36 cellular contexts compared by ENCODE assay signal in the genomic region with DNA sequence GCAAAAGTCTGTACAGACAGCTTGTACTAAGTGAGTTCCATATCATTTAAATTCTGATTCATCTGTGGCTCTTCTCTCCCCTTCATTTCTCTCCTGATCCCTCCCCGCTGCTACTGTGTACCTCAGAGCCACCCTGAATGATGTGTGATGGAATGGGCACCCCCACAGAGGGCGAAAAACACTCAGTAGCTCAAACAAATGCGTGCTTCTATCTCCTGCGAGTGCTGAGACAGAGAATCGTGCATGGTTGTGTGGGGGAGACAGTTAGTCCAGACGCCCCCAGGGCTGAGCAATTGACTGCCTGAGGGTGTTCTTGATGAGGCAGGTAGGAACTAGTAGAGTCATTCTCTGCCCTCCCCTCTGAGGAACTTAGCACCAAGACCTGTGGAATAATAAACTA.
"Had no signal": no experiment of that assay in that cellular context is flagged by ENCODE, and none has a peak within 500 bp of the region (broad histone marks: within the 10 kb centered on the region; RNA-seq: fewer than 3 reads in every experiment).

No MANE protein-coding gene starts in this region.

- H3K36me3 Mint-ChIP-seq: activated CD4-positive, alpha-beta memory T cell treated with anti-CD3 and anti-CD28 coated beads for 36 hours; activated naive CD4-positive, alpha-beta T cell treated with anti-CD3 and anti-CD28 coated beads, Interleukin-2, amount 50 U/mL, for 72 hours; activated naive CD8-positive, alpha-beta T cell treated with anti-CD3 and anti-CD28 coated beads for 36 hours had no signal

- H3K27ac Mint-ChIP-seq: activated B cell treated with CpG ODN at 0.5 μM for 24 hours; activated CD4-positive, alpha-beta memory T cell treated with anti-CD3 and anti-CD28 coated beads for 36 hours; activated CD4-positive, alpha-beta T cell treated with anti-CD3 and anti-CD28 coated beads, Interleukin-2, amount 10 ng/mL, durations not matched to agents 24 days and 14 days; activated CD8-positive, alpha-beta T cell treated with anti-CD3 and anti-CD28 coated beads for 36 hours; activated naive CD4-positive, alpha-beta T cell treated with anti-CD3 and anti-CD28 coated beads for 36 hours; activated naive CD4-positive, alpha-beta T cell treated with anti-CD3 and anti-CD28 coated beads, Interleukin-2, amount 50 U/mL, for 72 hours; activated naive CD8-positive, alpha-beta T cell treated with anti-CD3 and anti-CD28 coated beads for 36 hours; activated T-cell treated with anti-CD3 and anti-CD28 coated beads, Interleukin-2, amount 50 U/mL, for 72 hours; activated T-helper 1 cell treated with anti-CD3 and anti-CD28 coated beads, Interleukin-12 subunit alpha, Interleukin-12 subunit beta, Interleukin-2, Interleukin-4 antibody, amounts not matched to agents 30 ng/mL and 10 ng/mL and 1 ng/mL, durations not matched to agents 14 hours and 24 hours and 36 hours; activated T-helper 17 cell treated with anti-CD3 and anti-CD28 coated beads, Interleukin-2, amount 50 U/mL, for 72 hours; T-helper 1 cell treated with Interleukin-12 subunit alpha and Interleukin-12 subunit beta and Interleukin-4 antibody, amounts not matched to agents 30 μg/mL and 1 μg/mL, for 36 hours; T-helper 2 cell treated with Interferon-gamma antibody and Interleukin-4, amounts not matched to agents 5 μg/mL and 100 μg/mL, for 36 hours had no signal

- H3K27me3 Mint-ChIP-seq: activated B cell treated with CpG ODN at 0.5 μM for 24 hours had no signal

- H3K27ac ChIP-seq: adrenal gland, body of pancreas, brain microvascular endothelial cell, breast epithelium, VCaP had no signal

- DNase-seq: activated B cell treated with CpG ODN at 0.5 μM for 24 hours; activated CD4-positive, alpha-beta memory T cell treated with anti-CD3 and anti-CD28 coated beads for 36 hours; activated CD4-positive, alpha-beta T cell treated with anti-CD3 and anti-CD28 coated beads for 4 hours; activated CD4-positive, alpha-beta T cell treated with anti-CD3 and anti-CD28 coated beads, Interleukin-2, amount 10 ng/mL, durations not matched to agents 24 days and 14 days; activated CD4-positive, alpha-beta T cell treated with anti-CD3 and anti-CD28 coated beads, Interleukin-2, amount 50 U/mL, for 1 hour; activated CD4-positive, alpha-beta T cell treated with anti-CD3 and anti-CD28 coated beads, Interleukin-2, amount 50 U/mL, for 4 hours; activated CD4-positive, CD25-positive, alpha-beta regulatory T cell treated with anti-CD3 and anti-CD28 coated beads, Interleukin-2, amount 50 U/mL, for 72 hours; activated CD8-positive, alpha-beta memory T cell treated with anti-CD3 and anti-CD28 coated beads, Interleukin-2, amount 50 U/mL, for 4 hours; activated CD8-positive, alpha-beta T cell treated with anti-CD3 and anti-CD28 coated beads for 36 hours; activated effector memory CD4-positive, alpha-beta T cell treated with anti-CD3 and anti-CD28 coated beads, Interleukin-2, amount 50 U/mL, for 16 hours; activated gamma-delta T cell treated with Interleukin-2 at 50 U/mL for 16 hours; activated naive CD4-positive, alpha-beta T cell; activated naive CD4-positive, alpha-beta T cell treated with anti-CD3 and anti-CD28 coated beads for 36 hours; activated naive CD4-positive, alpha-beta T cell treated with anti-CD3 and anti-CD28 coated beads, Interleukin-2, amount 50 U/mL, for 16 hours; activated naive CD8-positive, alpha-beta T cell treated with anti-CD3 and anti-CD28 coated beads for 36 hours; activated T-cell treated with anti-CD3 and anti-CD28 coated beads for 4 hours; activated T-cell treated with anti-CD3 and anti-CD28 coated beads, Interleukin-2, amount 50 U/mL, for 1 hour; activated T-cell treated with anti-CD3 and anti-CD28 coated beads, Interleukin-2, amount 50 U/mL, for 4 hours; activated T-cell treated with anti-CD3 and anti-CD28 coated beads, Interleukin-2, amount 50 U/mL, for 72 hours; adrenal gland; amniotic stem cell; aorta; body of pancreas; brain microvascular endothelial cell; SW 1271; T-helper 1 cell; T-helper 2 cell; T-helper 9 cell had no signal

- H3K4me1 ChIP-seq: adrenal gland, body of pancreas, breast epithelium had no signal

- H3K9me3 ChIP-seq: adrenal gland, body of pancreas had no signal

- H3K36me3 ChIP-seq: adrenal gland, brain microvascular endothelial cell, breast epithelium had no signal

- H3K4me3 ChIP-seq: adrenal gland, body of pancreas, breast epithelium had no signal

- H3K4me1 Mint-ChIP-seq: activated B cell treated with CpG ODN at 0.5 μM for 24 hours; activated CD4-positive, alpha-beta T cell treated with anti-CD3 and anti-CD28 coated beads, Interleukin-2, amount 10 ng/mL, durations not matched to agents 24 days and 14 days; activated naive CD8-positive, alpha-beta T cell treated with anti-CD3 and anti-CD28 coated beads for 36 hours; activated T-helper 17 cell treated with anti-CD3 and anti-CD28 coated beads, Interleukin-2, amount 50 U/mL, for 72 hours; central memory CD8-positive, alpha-beta T cell had no signal

- H3K27me3 ChIP-seq: adrenal gland, body of pancreas, brain microvascular endothelial cell had no signal

- H3K4me3 Mint-ChIP-seq: activated B cell treated with CpG ODN at 0.5 μM for 24 hours; activated CD4-positive, alpha-beta memory T cell treated with anti-CD3 and anti-CD28 coated beads for 36 hours; activated CD4-positive, alpha-beta T cell treated with anti-CD3 and anti-CD28 coated beads, Interleukin-2, amount 10 ng/mL, durations not matched to agents 24 days and 14 days; activated CD8-positive, alpha-beta T cell treated with anti-CD3 and anti-CD28 coated beads for 36 hours; activated naive CD4-positive, alpha-beta T cell treated with anti-CD3 and anti-CD28 coated beads for 36 hours; activated naive CD8-positive, alpha-beta T cell treated with anti-CD3 and anti-CD28 coated beads for 36 hours; activated T-cell treated with anti-CD3 and anti-CD28 coated beads, Interleukin-2, amount 50 U/mL, for 4 hours; activated T-cell treated with anti-CD3 and anti-CD28 coated beads, Interleukin-2, amount 50 U/mL, for 72 hours; activated T-helper 1 cell treated with anti-CD3 and anti-CD28 coated beads, Interleukin-12 subunit alpha, Interleukin-12 subunit beta, Interleukin-2, Interleukin-4 antibody, amounts not matched to agents 30 ng/mL and 10 ng/mL and 1 ng/mL, durations not matched to agents 14 hours and 24 hours and 36 hours; activated T-helper 17 cell treated with anti-CD3 and anti-CD28 coated beads, Interleukin-2, amount 50 U/mL, for 72 hours; central memory CD8-positive, alpha-beta T cell; T-helper 1 cell treated with Interleukin-12 subunit alpha and Interleukin-12 subunit beta and Interleukin-4 antibody, amounts not matched to agents 30 μg/mL and 1 μg/mL, for 36 hours; T-helper 2 cell treated with Interferon-gamma antibody and Interleukin-4, amounts not matched to agents 5 μg/mL and 100 μg/mL, for 36 hours had no signal

- H3K9me3 Mint-ChIP-seq: activated CD4-positive, alpha-beta memory T cell treated with anti-CD3 and anti-CD28 coated beads for 36 hours; activated CD4-positive, alpha-beta T cell treated with anti-CD3 and anti-CD28 coated beads, Interleukin-2, amount 10 ng/mL, durations not matched to agents 24 days and 14 days; activated CD8-positive, alpha-beta T cell treated with anti-CD3 and anti-CD28 coated beads for 36 hours; activated naive CD4-positive, alpha-beta T cell treated with anti-CD3 and anti-CD28 coated beads for 36 hours; activated naive CD8-positive, alpha-beta T cell treated with anti-CD3 and anti-CD28 coated beads for 36 hours; activated T-cell treated with anti-CD3 and anti-CD28 coated beads, Interleukin-2, amount 50 U/mL, for 4 hours; activated T-helper 1 cell treated with anti-CD3 and anti-CD28 coated beads, Interleukin-12 subunit alpha, Interleukin-12 subunit beta, Interleukin-2, Interleukin-4 antibody, amounts not matched to agents 30 ng/mL and 10 ng/mL and 1 ng/mL, durations not matched to agents 14 hours and 24 hours and 36 hours; activated T-helper 17 cell treated with anti-CD3 and anti-CD28 coated beads, Interleukin-2, amount 50 U/mL, for 72 hours; central memory CD8-positive, alpha-beta T cell; T-helper 1 cell treated with Interleukin-12 subunit alpha and Interleukin-12 subunit beta and Interleukin-4 antibody, amounts not matched to agents 30 μg/mL and 1 μg/mL, for 36 hours; T-helper 2 cell treated with Interferon-gamma antibody and Interleukin-4, amounts not matched to agents 5 μg/mL and 100 μg/mL, for 36 hours had no signal
